24 cellular contexts compared by ENCODE assay signal in the genomic region with DNA sequence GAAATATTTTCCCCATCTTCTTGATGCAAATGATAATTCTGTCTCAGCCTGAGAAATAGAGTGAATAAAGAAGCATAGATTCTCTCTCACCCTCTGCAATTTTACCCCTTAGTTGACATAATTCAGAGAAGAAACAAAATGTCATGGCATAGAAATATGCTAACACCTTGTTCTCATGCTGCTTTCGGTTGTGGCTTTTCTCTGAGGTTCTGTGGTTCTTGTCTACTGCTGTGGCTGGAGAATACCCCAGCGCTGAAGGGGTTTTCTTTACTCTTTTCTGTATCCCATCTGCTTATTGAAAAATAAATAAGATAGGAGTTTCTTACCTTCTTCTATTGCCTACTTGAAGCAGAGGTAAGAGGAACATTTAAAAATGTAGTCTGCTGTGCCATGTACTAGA. TPM values are rescaled to one million over a fixed set of nuclear protein-coding genes. Genes with fewer than 3 reads are reported as not detected.
DNase-seq lines count a peak whose midpoint lies in the region; ATAC-seq and TF ChIP-seq lines count a peak whose summit lies in the region.
"Had no signal": no experiment of that assay in that cellular context is flagged by ENCODE, and none has a peak within 500 bp of the region (broad histone marks: within the 10 kb centered on the region; RNA-seq: fewer than 3 reads in every experiment).

No MANE protein-coding gene starts in this region.

- ATAC-seq in GM18498 (IDR thresholded peaks at IDR 0.05; ENCODE audit: unreplicated experiment) (peak; percentile 69), GM19372 (IDR thresholded peaks at IDR 0.05; ENCODE audit: low read depth, unreplicated experiment) (peak; percentile 67), HG03457 (IDR thresholded peaks at IDR 0.05; ENCODE audit: unreplicated experiment) (peak; percentile 77), GM18861 (IDR thresholded peaks at IDR 0.05; ENCODE audit: unreplicated experiment) (no peak)
- ATAC-seq: body of pancreas, heart right ventricle had no signal

- no peak overlapping the region for H3K4me3 ChIP-seq in right atrium auricular region
- H3K4me3 ChIP-seq: body of pancreas, esophagus squamous epithelium, heart right ventricle, sigmoid colon had no signal

- peak; percentile 14 for DNase-seq in activated naive CD8-positive, alpha-beta T cell treated with anti-CD3 and anti-CD28 coated beads for 36 hours
- DNase-seq in right atrium auricular region (ENCODE audit: low spot score) (no peak), UCSD-AML1 (lab: John Stamatoyannopoulos, UW; ENCODE audit: unreplicated experiment) (no peak), NK-92 (lab: John Stamatoyannopoulos, UW; ENCODE audit: unreplicated experiment) (no peak)
- DNase-seq: activated B cell treated with CpG ODN at 0.5 μM for 24 hours; activated T-cell treated with anti-CD3 and anti-CD28 coated beads, Interleukin-2, amount 50 U/mL, for 24 hours; AML-193; body of pancreas; esophagus squamous epithelium; GF-D8; HCEC 1CT; heart right ventricle; kidney; NCI-H2029; NCI-H774; sigmoid colon; stimulated activated CD4-positive, alpha-beta T cell treated with anti-CD3 and anti-CD28 coated beads, Interleukin-4, amount 100 ng/mL, for 24 hours had no signal

- peaks cover 5% of the 10 kb centered on the region for H3K4me1 Mint-ChIP-seq in activated naive CD8-positive, alpha-beta T cell treated with anti-CD3 and anti-CD28 coated beads for 36 hours
- H3K4me1 Mint-ChIP-seq: activated B cell treated with CpG ODN at 0.5 μM for 24 hours had no signal

- no peak overlapping the region for H3K27ac ChIP-seq in right atrium auricular region
- H3K27ac ChIP-seq: body of pancreas, esophagus squamous epithelium, heart right ventricle, neutrophil, sigmoid colon had no signal

- H3K27me3 ChIP-seq in right atrium auricular region = no peaks in the 10 kb centered on the region
- H3K27me3 ChIP-seq: body of pancreas, esophagus squamous epithelium, heart right ventricle, neutrophil, sigmoid colon had no signal

- no peaks in the 10 kb centered on the region for H3K4me1 ChIP-seq in right atrium auricular region
- H3K4me1 ChIP-seq: body of pancreas, esophagus squamous epithelium, heart right ventricle, sigmoid colon had no signal

- H3K36me3 Mint-ChIP-seq in activated naive CD8-positive, alpha-beta T cell treated with anti-CD3 and anti-CD28 coated beads for 36 hours = no peaks in the 10 kb centered on the region
- H3K36me3 Mint-ChIP-seq: T-cell had no signal

- no peak overlapping the region for H3K27ac Mint-ChIP-seq in activated naive CD8-positive, alpha-beta T cell treated with anti-CD3 and anti-CD28 coated beads for 36 hours
- H3K27ac Mint-ChIP-seq: activated B cell treated with CpG ODN at 0.5 μM for 24 hours; activated T-cell treated with anti-CD3 and anti-CD28 coated beads, Interleukin-2, amount 50 U/mL, for 24 hours; dendritic cell treated with granulocyte-macrophage colony-stimulating factor and Interleukin-4, amounts not matched to agents 40 ng/mL and 50 ng/mL, for 4 days; T-cell had no signal

- H3K9me3 ChIP-seq in right atrium auricular region = no peaks in the 10 kb centered on the region
- H3K9me3 ChIP-seq: body of pancreas, esophagus squamous epithelium, heart right ventricle, neutrophil, sigmoid colon had no signal

- H3K27me3 Mint-ChIP-seq in activated naive CD8-positive, alpha-beta T cell treated with anti-CD3 and anti-CD28 coated beads for 36 hours = peaks cover 22% of the 10 kb centered on the region
- H3K27me3 Mint-ChIP-seq: dendritic cell treated with granulocyte-macrophage colony-stimulating factor and Interleukin-4, amounts not matched to agents 40 ng/mL and 50 ng/mL, for 4 days had no signal

- TF ChIP-seq CTCF in right atrium auricular region (IDR thresholded peaks at IDR 0.05) = no peak

- H3K9me3 Mint-ChIP-seq in activated naive CD8-positive, alpha-beta T cell treated with anti-CD3 and anti-CD28 coated beads for 36 hours = no peaks in the 10 kb centered on the region
- H3K9me3 Mint-ChIP-seq: activated B cell treated with CpG ODN at 0.5 μM for 24 hours; activated T-cell treated with anti-CD3 and anti-CD28 coated beads, Interleukin-2, amount 50 U/mL, for 24 hours; dendritic cell treated with granulocyte-macrophage colony-stimulating factor and Interleukin-4, amounts not matched to agents 40 ng/mL and 50 ng/mL, for 4 days; T-cell had no signal

- H3K4me3 Mint-ChIP-seq in activated naive CD8-positive, alpha-beta T cell treated with anti-CD3 and anti-CD28 coated beads for 36 hours = no peak overlapping the region
- H3K4me3 Mint-ChIP-seq: activated B cell treated with CpG ODN at 0.5 μM for 24 hours; activated T-cell treated with anti-CD3 and anti-CD28 coated beads, Interleukin-2, amount 50 U/mL, for 24 hours; dendritic cell treated with granulocyte-macrophage colony-stimulating factor and Interleukin-4, amounts not matched to agents 40 ng/mL and 50 ng/mL, for 4 days; T-cell had no signal

- no peaks in the 10 kb centered on the region for H3K36me3 ChIP-seq in right atrium auricular region
- H3K36me3 ChIP-seq: esophagus squamous epithelium, heart right ventricle, neutrophil, sigmoid colon had no signal

RNA-seq across cellular contexts. Expression of gene RAB27B, which starts 15.4 kb away (rescaled TPM):
- not detected for total RNA-seq in activated naive CD8-positive, alpha-beta T cell treated with anti-CD3 and anti-CD28 coated beads for 36 hours
- 1 to 10 TPM in 1 of 2 donors, under 1 TPM in 1; 0.11 to 1.1 TPM for total RNA-seq in right atrium auricular region
